21 cellular contexts compared by ENCODE assay signal in genomic region chr11:94866231-94866827, GRCh38.
"Had no signal": no experiment of that assay in that cellular context is flagged by ENCODE, and none has a peak within 500 bp of the region (broad histone marks: within the 10 kb centered on the region; RNA-seq: fewer than 3 reads in every experiment).

No MANE protein-coding gene starts in this region.

- ATAC-seq: activated T-cell treated with anti-CD3 and anti-CD28 coated beads, Interleukin-2, amount 50 U/mL, for 4 hours; natural killer cell; stimulated activated naive CD8-positive, alpha-beta T cell treated with anti-CD3 and anti-CD28 coated beads, Interleukin-15, Interleukin-2, amounts not matched to agents 100 U/mL and 50 U/mL, for 24 hours had no signal

- H3K9me3 Mint-ChIP-seq: activated CD4-positive, alpha-beta T cell treated with anti-CD3 and anti-CD28 coated beads, Interleukin-2, amount 10 ng/mL, durations not matched to agents 7 days and 5 days; activated T-cell treated with anti-CD3 and anti-CD28 coated beads, Interleukin-2, amount 50 U/mL, for 4 hours; dendritic cell treated with granulocyte-macrophage colony-stimulating factor and Interleukin-4, amounts not matched to agents 40 ng/mL and 50 ng/mL, for 4 days; memory B cell; natural killer cell had no signal

- H3K4me1 ChIP-seq: ascending aorta, transverse colon, uterus had no signal

- H3K27me3 Mint-ChIP-seq: activated CD4-positive, alpha-beta T cell treated with anti-CD3 and anti-CD28 coated beads, Interleukin-2, amount 10 ng/mL, durations not matched to agents 7 days and 5 days; dendritic cell treated with granulocyte-macrophage colony-stimulating factor and Interleukin-4, amounts not matched to agents 40 ng/mL and 50 ng/mL, for 4 days had no signal

- H3K27ac Mint-ChIP-seq: activated CD4-positive, alpha-beta T cell treated with anti-CD3 and anti-CD28 coated beads, Interleukin-2, amount 10 ng/mL, durations not matched to agents 7 days and 5 days; dendritic cell treated with granulocyte-macrophage colony-stimulating factor and Interleukin-4, amounts not matched to agents 40 ng/mL and 50 ng/mL, for 4 days; memory B cell; natural killer cell had no signal

- H3K9me3 ChIP-seq: ascending aorta, transverse colon, uterus had no signal

- H3K4me1 Mint-ChIP-seq: memory B cell, natural killer cell had no signal

- H3K4me3 ChIP-seq: ascending aorta, transverse colon, uterus had no signal

- H3K27ac ChIP-seq: ascending aorta, transverse colon, uterus had no signal

- DNase-seq: activated CD4-positive, alpha-beta T cell treated with anti-CD3 and anti-CD28 coated beads, Interleukin-2, amount 10 ng/mL, durations not matched to agents 7 days and 5 days; activated CD4-positive, CD25-positive, alpha-beta regulatory T cell; activated CD8-positive, alpha-beta memory T cell treated with anti-CD3 and anti-CD28 coated beads, Interleukin-2, amount 50 U/mL, for 4 hours; activated effector memory CD4-positive, alpha-beta T cell treated with Interleukin-2 at 50 U/mL for 16 hours; activated naive CD4-positive, alpha-beta T cell treated with anti-CD3 and anti-CD28 coated beads, Interleukin-2, amount 50 U/mL, for 16 hours; activated T-cell treated with anti-CD3 and anti-CD28 coated beads, Interleukin-2, amount 50 U/mL, for 4 hours; effector CD8-positive, alpha-beta T cell; foreskin fibroblast; natural killer cell; occipital lobe; posterior cingulate gyrus; stimulated activated CD4-positive, alpha-beta T cell treated with anti-CD3 and anti-CD28 coated beads, Interleukin-2, amount 100 ng/mL, for 24 hours; stimulated activated naive CD8-positive, alpha-beta T cell treated with anti-CD3 and anti-CD28 coated beads, Interleukin-15, Interleukin-2, amounts not matched to agents 100 U/mL and 50 U/mL, for 24 hours; substantia nigra; T-helper 1 cell; T-helper 9 cell; transverse colon; uterus had no signal

- H3K36me3 ChIP-seq: uterus had no signal

- H3K36me3 Mint-ChIP-seq: memory B cell, natural killer cell had no signal

- H3K27me3 ChIP-seq: ascending aorta, transverse colon, uterus had no signal

- H3K4me3 Mint-ChIP-seq: activated CD4-positive, alpha-beta T cell treated with anti-CD3 and anti-CD28 coated beads, Interleukin-2, amount 10 ng/mL, durations not matched to agents 7 days and 5 days; activated T-cell treated with anti-CD3 and anti-CD28 coated beads, Interleukin-2, amount 50 U/mL, for 4 hours; dendritic cell treated with granulocyte-macrophage colony-stimulating factor and Interleukin-4, amounts not matched to agents 40 ng/mL and 50 ng/mL, for 4 days; memory B cell; natural killer cell had no signal
